Comparison of ENCODE assay signal across 8 cellular contexts in genomic region chr7:67573639-67574038, GRCh38.
"Had no signal": no experiment of that assay in that cellular context is flagged by ENCODE, and none has a peak within 500 bp of the region (broad histone marks: within the 10 kb centered on the region; RNA-seq: fewer than 3 reads in every experiment).

No MANE protein-coding gene starts in this region.

- FAIRE-seq: H1, H54, HTR-8/SVneo had no signal

- H3K4me3 ChIP-seq: GM23338 had no signal

- H2AFZ ChIP-seq: GM23338 had no signal

- H3K4me2 ChIP-seq: GM23338 had no signal

- DNase-seq: H9, HCEC 1CT, HFFc6, KG1 had no signal

- ATAC-seq: GM23338 had no signal
